15 cellular contexts compared by ENCODE assay signal in the genomic region with DNA sequence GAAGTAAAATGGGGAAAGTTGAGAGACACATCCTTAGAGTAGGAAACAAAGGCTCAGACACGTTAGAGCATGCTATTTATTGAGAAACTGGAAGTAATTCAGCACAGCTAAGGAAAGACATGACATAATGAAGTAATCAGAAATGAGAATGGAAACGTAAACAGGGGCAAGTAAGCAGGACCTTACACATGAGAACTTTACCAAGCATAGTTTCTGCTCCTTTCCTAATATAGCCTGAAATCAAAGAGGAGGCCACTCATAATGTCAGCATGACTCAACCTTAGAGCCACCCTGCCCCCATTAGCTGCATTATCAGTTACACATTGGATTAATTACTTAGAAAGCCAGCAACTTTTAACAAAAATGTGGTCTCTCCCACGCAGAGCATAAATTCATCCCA.
DNase-seq lines count a peak whose midpoint lies in the region; ATAC-seq and TF ChIP-seq lines count a peak whose summit lies in the region.
"Had no signal": no experiment of that assay in that cellular context is flagged by ENCODE, and none has a peak within 500 bp of the region (broad histone marks: within the 10 kb centered on the region; RNA-seq: fewer than 3 reads in every experiment).

No MANE protein-coding gene starts in this region.

- no peak for TF ChIP-seq EP300 in upper lobe of left lung (IDR thresholded peaks at IDR 0.05)

- ATAC-seq in HG03432 (IDR thresholded peaks at IDR 0.05; ENCODE audit: unreplicated experiment), result peak; percentile 82
- ATAC-seq in upper lobe of left lung (ENCODE audit: low FRiP score in 2 of 2), result no peak
- no peak for ATAC-seq in HG03095 (IDR thresholded peaks at IDR 0.05; ENCODE audit: unreplicated experiment)
- ATAC-seq: effector memory CD8-positive, alpha-beta T cell had no signal

- H3K4me3 ChIP-seq in upper lobe of left lung, result no peak overlapping the region
- H3K4me3 ChIP-seq: thoracic aorta had no signal

- H3K4me1 ChIP-seq in upper lobe of left lung, result no peaks in the 10 kb centered on the region

- 40 to 61% methylated on average over 3 of the region's 3 CpGs for WGBS in upper lobe of left lung, 2 donors

- H3K27me3 ChIP-seq in upper lobe of left lung, result no peaks in the 10 kb centered on the region

- no peaks in the 10 kb centered on the region for H3K9me3 ChIP-seq in upper lobe of left lung
- H3K9me3 ChIP-seq: thoracic aorta had no signal

- no peak for TF ChIP-seq POLR2A in upper lobe of left lung (IDR thresholded peaks at IDR 0.05)

- TF ChIP-seq CTCF in upper lobe of left lung (IDR thresholded peaks at IDR 0.05), result no peak

- no peaks in the 10 kb centered on the region for H3K36me3 ChIP-seq in upper lobe of left lung
- H3K36me3 ChIP-seq: thoracic aorta had no signal

- peak; percentile 60 for DNase-seq in EL
- peak; percentile 38 for DNase-seq in dedifferentiated amniotic fluid mesenchymal stem cell (ENCODE audit: extremely low spot score)
- DNase-seq in non-pigmented ciliary epithelial cell (ENCODE audit: low read depth), result peak; percentile 46
- DNase-seq in hepatic stellate cell (ENCODE audit: low spot score), result no peak
- DNase-seq in upper lobe of left lung, result no peak
- no peak for DNase-seq in NCI-H510A (lab: John Stamatoyannopoulos, UW)
- DNase-seq: effector memory CD8-positive, alpha-beta T cell; GOT3; head of caudate nucleus; kidney; NCI-H2227 treated with DMSO at 0.1 percent for 48 hours had no signal

- no peak overlapping the region for H3K27ac ChIP-seq in upper lobe of left lung
- H3K27ac ChIP-seq: thoracic aorta, VCaP had no signal

Comparison
In these comparisons a context has a peak if more than half of its experiments do, and no peak if none do; other contexts are left out.
1. DNase-seq: peak in EL (single experiment), dedifferentiated amniotic fluid mesenchymal stem cell (single experiment) and non-pigmented ciliary epithelial cell (single experiment); none in hepatic stellate cell (single experiment), upper lobe of left lung (0 of 2) and NCI-H510A (single experiment).